ENCODE assay signal across 1 cellular context in the genomic region with DNA sequence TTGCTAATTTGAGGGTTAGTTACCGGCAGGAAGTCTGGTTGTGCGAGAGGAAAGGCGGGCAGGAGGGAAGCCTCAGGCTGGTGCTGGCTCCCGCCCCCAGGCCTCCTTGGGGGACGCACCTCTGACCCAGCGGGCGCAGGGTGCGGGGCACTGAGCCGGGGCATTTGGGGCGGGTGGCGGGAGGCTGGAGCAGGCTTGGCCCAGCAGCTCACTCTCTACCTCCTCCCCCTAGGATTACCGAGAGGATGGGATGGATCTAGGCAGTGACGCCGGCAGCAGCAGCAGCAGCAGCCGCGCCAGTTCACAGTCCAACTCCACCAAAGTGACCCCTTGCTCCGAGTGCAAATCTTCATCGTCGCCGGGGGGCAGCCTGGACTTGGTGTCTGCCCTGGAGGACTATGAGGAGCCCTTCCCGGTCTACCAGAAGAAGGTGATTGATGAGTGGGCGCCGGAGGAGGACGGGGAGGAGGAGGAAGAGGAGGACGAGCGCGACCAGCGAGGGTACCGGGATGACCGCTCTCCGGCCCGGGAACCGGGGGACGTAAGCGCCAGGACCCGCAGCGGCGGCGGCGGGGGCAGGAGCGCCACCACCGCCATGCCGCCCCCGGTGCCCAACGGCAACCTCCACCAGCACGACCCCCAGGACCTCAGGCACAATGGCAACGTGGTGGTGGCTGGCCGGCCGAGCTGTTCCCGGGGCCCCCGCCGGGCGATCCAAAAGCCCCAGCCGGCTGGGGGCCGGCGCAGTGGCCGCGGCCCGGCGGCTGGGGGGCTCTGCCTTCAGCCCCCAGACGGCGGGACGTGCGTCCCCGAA.
A peak's percentile ranks its signal among the peaks of the same experiment; 100 is the strongest.
TF ChIP-seq lines count a peak whose summit lies in the region.

No MANE protein-coding gene starts in this region.

TF ChIP-seq in IMR-90, 13 proteins besides CTCF, POLR2A, EP300 and RAD21:
- TF ChIP-seq, protein P1, sequence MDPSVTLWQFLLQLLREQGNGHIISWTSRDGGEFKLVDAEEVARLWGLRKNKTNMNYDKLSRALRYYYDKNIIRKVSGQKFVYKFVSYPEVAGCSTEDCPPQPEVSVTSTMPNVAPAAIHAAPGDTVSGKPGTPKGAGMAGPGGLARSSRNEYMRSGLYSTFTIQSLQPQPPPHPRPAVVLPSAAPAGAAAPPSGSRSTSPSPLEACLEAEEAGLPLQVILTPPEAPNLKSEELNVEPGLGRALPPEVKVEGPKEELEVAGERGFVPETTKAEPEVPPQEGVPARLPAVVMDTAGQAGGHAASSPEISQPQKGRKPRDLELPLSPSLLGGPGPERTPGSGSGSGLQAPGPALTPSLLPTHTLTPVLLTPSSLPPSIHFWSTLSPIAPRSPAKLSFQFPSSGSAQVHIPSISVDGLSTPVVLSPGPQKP (IDR thresholded peaks at IDR 0.05; ENCODE audit: borderline replicate concordance, low read depth, low read length) = no peak
- TF ChIP-seq MAFK (IDR thresholded peaks at IDR 0.05; ENCODE audit: low read depth, low read length) (no peak), MAZ (IDR thresholded peaks at IDR 0.05; ENCODE audit: borderline replicate concordance, low read depth, low read length) (peak; percentile 61; the same call in 1 of the 2 replicates), FOS (IDR thresholded peaks at IDR 0.05; ENCODE audit: low read depth, low read length) (no peak), CHD1 (IDR thresholded peaks at IDR 0.05; ENCODE audit: low read depth, low read length) (peak; percentile 96; the same call in 1 of the 2 replicates), SMC3 (IDR thresholded peaks at IDR 0.05; ENCODE audit: low read depth, low read length) (no peak)
- TF ChIP-seq, protein P2, sequence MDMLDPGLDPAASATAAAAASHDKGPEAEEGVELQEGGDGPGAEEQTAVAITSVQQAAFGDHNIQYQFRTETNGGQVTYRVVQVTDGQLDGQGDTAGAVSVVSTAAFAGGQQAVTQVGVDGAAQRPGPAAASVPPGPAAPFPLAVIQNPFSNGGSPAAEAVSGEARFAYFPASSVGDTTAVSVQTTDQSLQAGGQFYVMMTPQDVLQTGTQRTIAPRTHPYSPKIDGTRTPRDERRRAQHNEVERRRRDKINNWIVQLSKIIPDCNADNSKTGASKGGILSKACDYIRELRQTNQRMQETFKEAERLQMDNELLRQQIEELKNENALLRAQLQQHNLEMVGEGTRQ (IDR thresholded peaks at IDR 0.05; ENCODE audit: low read depth, low read length) = 0 out of 2 replicates have a peak, but pooled peaks have one; percentile 6
